22 cellular contexts compared by ENCODE assay signal in the genomic region with DNA sequence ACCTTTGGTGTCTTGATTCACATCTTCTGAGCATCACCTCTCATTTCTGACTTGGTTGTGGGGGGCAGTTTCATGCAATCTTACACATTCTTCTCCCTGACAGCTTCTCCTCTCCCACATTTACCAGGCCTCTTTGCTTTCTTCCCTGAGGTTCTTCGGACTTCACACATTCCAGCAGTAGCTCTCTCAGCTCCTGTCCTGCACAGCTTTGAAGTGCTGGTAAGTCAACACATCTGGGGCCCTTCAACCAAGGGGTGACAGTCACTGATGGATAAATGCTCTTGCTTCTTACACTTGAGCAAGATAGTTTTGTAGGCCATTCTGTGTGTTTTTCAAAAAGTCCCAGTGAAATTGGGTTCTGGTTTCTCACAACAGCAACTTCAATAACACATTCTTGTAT.
"Had no signal": no experiment of that assay in that cellular context is flagged by ENCODE, and none has a peak within 500 bp of the region (broad histone marks: within the 10 kb centered on the region; RNA-seq: fewer than 3 reads in every experiment).

No MANE protein-coding gene starts in this region.

- FAIRE-seq: endometrium, frontal cortex, pancreas had no signal

- H3K9me3 Mint-ChIP-seq: naive B cell; stimulated activated memory B cell treated with anti-CD40 and anti-IgM and Interleukin-4, amounts not matched to agents 10 μg/mL and 1 μg/mL and 100 μg/mL, for 72 hours had no signal

- H3K4me3 ChIP-seq: heart left ventricle, lung, pancreas, prostate gland, spleen, tibial nerve had no signal

- H3K27ac Mint-ChIP-seq: stimulated activated memory B cell treated with anti-CD40 and anti-IgM and Interleukin-4, amounts not matched to agents 10 μg/mL and 1 μg/mL and 100 μg/mL, for 72 hours; stimulated activated naive CD8-positive, alpha-beta T cell treated with anti-CD3 and anti-CD28 coated beads, Interleukin-15, Interleukin-2, amounts not matched to agents 100 ng/mL and 50 ng/mL, for 24 hours had no signal

- H3K4me3 Mint-ChIP-seq: stimulated activated memory B cell treated with anti-CD40 and anti-IgM and Interleukin-4, amounts not matched to agents 10 μg/mL and 1 μg/mL and 100 μg/mL, for 72 hours; stimulated activated naive CD8-positive, alpha-beta T cell treated with anti-CD3 and anti-CD28 coated beads, Interleukin-15, Interleukin-2, amounts not matched to agents 100 ng/mL and 50 ng/mL, for 24 hours had no signal

- H3K9me3 ChIP-seq: heart left ventricle, pancreas, prostate gland, spleen, tibial nerve had no signal

- H3K36me3 ChIP-seq: heart left ventricle, pancreas, prostate gland, spleen, tibial nerve had no signal

- H3K27me3 ChIP-seq: heart left ventricle, pancreas, spleen, tibial nerve had no signal

- H3K27me3 Mint-ChIP-seq: stimulated activated memory B cell treated with anti-CD40 and anti-IgM and Interleukin-4, amounts not matched to agents 10 μg/mL and 1 μg/mL and 100 μg/mL, for 72 hours; stimulated activated naive CD8-positive, alpha-beta T cell treated with anti-CD3 and anti-CD28 coated beads, Interleukin-15, Interleukin-2, amounts not matched to agents 100 ng/mL and 50 ng/mL, for 24 hours had no signal

- ATAC-seq: esophagus mucosa; heart left ventricle; left colon; left ventricle myocardium superior; pancreas; sciatic nerve; stimulated activated memory B cell treated with anti-CD40 and anti-IgM and Interleukin-4, amounts not matched to agents 10 μg/mL and 1 μg/mL and 100 μg/mL, for 72 hours had no signal

- H3K4me1 ChIP-seq: prostate gland had no signal

- H3K27ac ChIP-seq: heart left ventricle, pancreas, prostate gland, spleen, tibial nerve had no signal

- DNase-seq: effector memory CD4-positive, alpha-beta T cell; heart left ventricle; hippocampal formation; left colon; left ventricle myocardium superior; mesenchymal stem cell; naive B cell; occipital lobe; pancreas; spleen; stimulated activated CD4-positive, alpha-beta T cell treated with anti-CD3 and anti-CD28 coated beads, Interleukin-15, amount 100 ng/mL, for 24 hours; stimulated activated CD4-positive, alpha-beta T cell treated with anti-CD3 and anti-CD28 coated beads, Interleukin-1b, Interleukin-23, amount 100 ng/mL, for 48 hours; stimulated activated CD4-positive, alpha-beta T cell treated with anti-CD3 and anti-CD28 coated beads, Interleukin-4, amount 100 ng/mL, for 24 hours had no signal
